ENCODE assay signal across 10 cellular contexts in genomic region chr5:177112589-177113220, GRCh38. TPM values are rescaled to one million over a fixed set of nuclear protein-coding genes. Genes with fewer than 3 reads are reported as not detected.
DNase-seq lines count a peak whose midpoint lies in the region; ATAC-seq, FAIRE-seq and TF ChIP-seq lines count a peak whose summit lies in the region.
"Had no signal": no experiment of that assay in that cellular context is flagged by ENCODE, and none has a peak within 500 bp of the region (broad histone marks: within the 10 kb centered on the region; RNA-seq: fewer than 3 reads in every experiment).

No MANE protein-coding gene starts in this region.

- TF ChIP-seq CTCF in GM23338 (conservative IDR thresholded peaks at IDR 0.05; ENCODE audit: low read depth in 2 of 2) (no peak), H1 (IDR thresholded peaks at IDR 0.05; ENCODE audit: control extremely low read depth in 1 of 3, insufficient read depth in 1 of 3, low read depth in 1 of 3, low read length in 3 of 3) (no peak), osteoblast (IDR thresholded peaks at IDR 0.05; ENCODE audit: extremely low read depth, low read depth, low read length) (no peak)

- TF ChIP-seq EP300 in H1 (IDR thresholded peaks at IDR 0.05; ENCODE audit: borderline replicate concordance in 1 of 2, low read depth in 2 of 2, low read length in 2 of 2) = no peak

- H4K8ac ChIP-seq in H1 (ENCODE audit: extremely low read depth, insufficient read depth, low read length) = no peak overlapping the region

- no peak for TF ChIP-seq POLR2A in H1 (IDR thresholded peaks at IDR 0.05; ENCODE audit: control extremely low read depth in 1 of 2, low read depth in 2 of 2, low read length in 2 of 2)

- POLR2A ChIA-PET in H1 (lab: Charles Lee; ENCODE audit: partially characterized antibody) = interaction anchor here (0.6 to 5.7 kb wide), 12 partner anchors 8 to 199 kb away, joined by 3 to 62 read pairs (median 4); partner anchors contain the start of genes MXD3 and NSD1

- CTCF ChIA-PET in H1 (lab: Charles Lee; ENCODE audit: partially characterized antibody) = interaction anchor here (0.6 to 11.0 kb wide), 59 partner anchors 8 to 459 kb away, joined by 3 to 170 read pairs (median 4); partner anchors contain the start of genes FGFR4, HK3, MXD3 and PRELID1

- no peak overlapping the region for H3K18ac ChIP-seq in H1 (ENCODE audit: extremely low read depth, low read length)

- no peak overlapping the region for H4K5ac ChIP-seq in H1 (ENCODE audit: insufficient read length, low read depth, low read length)

- TF ChIP-seq RAD21 in H1 (IDR thresholded peaks at IDR 0.05 in 1 of 2, conservative IDR thresholded peaks at IDR 0.05 in 1 of 2; ENCODE audit: low read depth in 2 of 2, low read length in 2 of 2) = no peak

- peaks cover 8% of the 10 kb centered on the region for H3K4me1 ChIP-seq in GM23338 (ENCODE audit: insufficient read depth)
- H3K4me1 ChIP-seq in H1 (replicated peaks in 1 of 4; ENCODE audit: control insufficient read depth in 3 of 4, insufficient read depth in 4 of 4, low read length in 3 of 4) = peaks cover 0 to 4% (median 4%) of the 10 kb centered on the region in 4 experiments; a peak in 3 of 7 replicates
- H3K4me1 ChIP-seq in osteoblast (ENCODE audit: insufficient read depth, low read length) = peaks cover 9% of the 10 kb centered on the region
- H3K4me1 ChIP-seq: HAP-1 had no signal

- no peak overlapping the region for H2AK5ac ChIP-seq in H1 (ENCODE audit: low read depth, low read length)

- no peaks in the 10 kb centered on the region for H3K9me2 ChIP-seq in GM23338 (ENCODE audit: insufficient read depth)

- no peak overlapping the region for H3K4me3 ChIP-seq in GM23338
- no peak overlapping the region for H3K4me3 ChIP-seq in H1 (ENCODE audit: extremely low read depth in 1 of 4, insufficient read depth in 2 of 4, low read depth in 3 of 4, low read length in 4 of 4)
- no peak overlapping the region for H3K4me3 ChIP-seq in osteoblast (ENCODE audit: insufficient read depth, low read length)
- H3K4me3 ChIP-seq: HAP-1 had no signal

- peaks cover 18% of the 10 kb centered on the region for H3K4me1 Mint-ChIP-seq in GM23338

- FAIRE-seq in H1 (lab: Jason Lieb, UNC) = no peak
- FAIRE-seq: H54 had no signal

- H2BK15ac ChIP-seq in H1 (ENCODE audit: low read length) = peak overlapping the region; percentile 12; the same call in 1 of the 2 replicates

- H3K9me3 Mint-ChIP-seq in GM23338 = peaks cover 6% of the 10 kb centered on the region; the same call in 2 of the 3 replicates
- H3K9me3 Mint-ChIP-seq: CD4-positive, alpha-beta memory T cell had no signal

- H3K9me3 ChIP-seq in H1 (ENCODE audit: insufficient read depth in 2 of 2, low read depth in 1 of 2, low read length in 1 of 2) (peaks cover 0 to 3% of the 10 kb centered on the region in 2 experiments; a peak in 1 of 4 replicates), osteoblast (ENCODE audit: low read depth, low read length) (no peaks in the 10 kb centered on the region)
- H3K9me3 ChIP-seq: HAP-1 had no signal

- H3F3A ChIP-seq in GM23338 (replicated peaks; ENCODE audit: low read depth) = peaks cover 8% of the 10 kb centered on the region; the same call in 1 of the 2 replicates

- no peak overlapping the region for H3K9ac ChIP-seq in H1 (replicated peaks in 1 of 4; ENCODE audit: extremely low read depth in 1 of 4, low read depth in 3 of 4, low read length in 3 of 4)

- H3K36me3 Mint-ChIP-seq in GM23338 (ENCODE audit: low read depth) = 0 out of 3 replicates have a peak, but pooled peaks cover 4% of the 10 kb centered on the region
- H3K36me3 Mint-ChIP-seq: CD4-positive, alpha-beta memory T cell had no signal

- H3K23ac ChIP-seq in H1 (ENCODE audit: insufficient read length) = no peak overlapping the region

- H2BK12ac ChIP-seq in H1 (ENCODE audit: low read depth, low read length) = 0 out of 2 replicates have a peak overlapping the region, but pooled peaks have one; percentile 50

- H2BK20ac ChIP-seq in H1 (ENCODE audit: low read length) = no peak overlapping the region

- peaks cover 35% of the 10 kb centered on the region for H3K27me3 Mint-ChIP-seq in GM23338 (ENCODE audit: insufficient read depth, low read depth, poor library complexity)
- H3K27me3 Mint-ChIP-seq: CD4-positive, alpha-beta memory T cell had no signal

- no peak for DNase-seq in GM23338 (ENCODE audit: low spot score)
- peak; percentile 12 for DNase-seq in H4 (ENCODE audit: low spot score)
- DNase-seq in H1 (ENCODE audit: low read depth in 1 of 2, low spot score in 2 of 2) = no peak
- DNase-seq in osteoblast (ENCODE audit: insufficient read length, low spot score, missing footprints) = peak; percentile 66
- DNase-seq in NCI-H774 (lab: John Stamatoyannopoulos, UW) = no peak
- DNase-seq: GF-D8 had no signal

- H4K20me1 ChIP-seq in GM23338 (replicated peaks; ENCODE audit: insufficient read depth) = no peaks in the 10 kb centered on the region
- no peaks in the 10 kb centered on the region for H4K20me1 ChIP-seq in H1 (replicated peaks in 1 of 2; ENCODE audit: control insufficient read depth in 1 of 2, insufficient read depth in 2 of 2, low read length in 2 of 2)
- no peaks in the 10 kb centered on the region for H4K20me1 ChIP-seq in osteoblast (ENCODE audit: insufficient read depth, low read length)

- H3K56ac ChIP-seq in H1 (replicated peaks; ENCODE audit: insufficient read length, low read depth, low read length) = no peak overlapping the region

- ATAC-seq in GM23338 (no peak), HG03039 (IDR thresholded peaks at IDR 0.05; ENCODE audit: unreplicated experiment) (no peak)

- no peak overlapping the region for H4K91ac ChIP-seq in H1 (replicated peaks; ENCODE audit: insufficient read length, low read length)

- no peak overlapping the region for H2BK5ac ChIP-seq in H1 (ENCODE audit: low read depth, low read length)

- whole genome bisulfite sequencing in H1 (ENCODE audit: extremely low coverage in 1 of 2, insufficient coverage in 1 of 2, insufficient read length in 1 of 2, insufficient replicate concordance in 2 of 2, low coverage in 1 of 2, low lambda C conversion rate in 2 of 2, missing lambda C conversion rate in 1 of 2), 2 experiments = 85% methylated on average over 5 of the region's 5 CpGs; no CpG with 5 or more reads in 1 of the 2 experiments

- H3K79me1 ChIP-seq in H1 (ENCODE audit: low read depth, low read length) = no peaks in the 10 kb centered on the region

- no peak overlapping the region for H3K4me2 ChIP-seq in GM23338
- no peak overlapping the region for H3K4me2 ChIP-seq in H1 (ENCODE audit: insufficient read depth in 1 of 2, low read depth in 2 of 2, low read length in 2 of 2)
- no peak overlapping the region for H3K4me2 ChIP-seq in osteoblast (ENCODE audit: insufficient read depth, low read length)

- H2AFZ ChIP-seq in GM23338 = peak overlapping the region; percentile 1; the same call in 1 of the 2 replicates
- no peak overlapping the region for H2AFZ ChIP-seq in H1 (ENCODE audit: low read length)
- no peak overlapping the region for H2AFZ ChIP-seq in osteoblast (ENCODE audit: low read length)

- H3K27ac ChIP-seq in GM23338 (ENCODE audit: low read depth) = no peak overlapping the region
- H3K27ac ChIP-seq in H1 (ENCODE audit: low read depth, low read length) = no peak overlapping the region
- H3K27ac ChIP-seq in osteoblast (ENCODE audit: low read depth, low read length) = no peak overlapping the region

- no peak overlapping the region for H3K4ac ChIP-seq in H1 (replicated peaks; ENCODE audit: insufficient read length, low read depth, low read length)

- H3K27ac Mint-ChIP-seq in GM23338 = no peak overlapping the region

- no peaks in the 10 kb centered on the region for H3K23me2 ChIP-seq in H1 (ENCODE audit: low read depth, low read length)

- no peak overlapping the region for H2BK120ac ChIP-seq in H1 (replicated peaks; ENCODE audit: low read depth, low read length)

- H3K36me3 ChIP-seq in GM23338 (ENCODE audit: insufficient read depth) (no peaks in the 10 kb centered on the region), H1 (ENCODE audit: control insufficient read depth in 2 of 4, insufficient read depth in 4 of 4, low read length in 3 of 4) (no peaks in the 10 kb centered on the region), osteoblast (ENCODE audit: insufficient read depth, low read length) (no peaks in the 10 kb centered on the region)
- H3K36me3 ChIP-seq: HAP-1 had no signal

- no peak overlapping the region for H3K14ac ChIP-seq in H1 (ENCODE audit: insufficient read length)

- no peaks in the 10 kb centered on the region for H3K79me2 ChIP-seq in GM23338 (replicated peaks; ENCODE audit: insufficient read depth)
- H3K79me2 ChIP-seq in H1 (ENCODE audit: control insufficient read depth in 1 of 2, insufficient read depth in 2 of 2, low read length in 2 of 2) = no peaks in the 10 kb centered on the region
- no peaks in the 10 kb centered on the region for H3K79me2 ChIP-seq in osteoblast (ENCODE audit: insufficient read depth, low read length)

- H3K27me3 ChIP-seq in GM23338 (ENCODE audit: insufficient read depth) = no peaks in the 10 kb centered on the region
- H3K27me3 ChIP-seq in H1 (replicated peaks in 1 of 4; ENCODE audit: control insufficient read depth in 3 of 4, extremely low read depth in 1 of 4, insufficient read depth in 3 of 4, low read length in 3 of 4) = peaks cover 0 to 4% (median 1%) of the 10 kb centered on the region in 4 experiments; a peak in 2 of 7 replicates
- H3K27me3 ChIP-seq in osteoblast (ENCODE audit: insufficient read depth, low read length) = no peaks in the 10 kb centered on the region

- no peak overlapping the region for H3K4me3 Mint-ChIP-seq in GM23338

RNA-seq across cellular contexts. Expression of gene NSD1, which starts 20.9 kb away (rescaled TPM):
- total RNA-seq in GM23338 (2014; rRNA removed; shearing (Covaris generic)) = 85.9 and 106 TPM in 2 replicates
- polyA plus RNA-seq in GM23338 (2016; fragmentation: Nextera tagmentation; extraction: Ambion mirVana) = 82.5 and 96.4 TPM in 2 replicates
- 27.6 and 30.3 TPM in 2 replicates for total RNA-seq in H4 (2014; rRNA removed; shearing (Covaris generic))
- total RNA-seq in H1 (2021; fragmentation: NEBNext Ultra II Directional; extraction: Animal tissue kit (Norgen Biotek cat#: 25700)) = 165 and 168 TPM in 2 replicates
- polyA plus RNA-seq in H1 (2011; rRNA removed) = 21.1 and 22.8 TPM in 2 replicates
- 25.6 TPM for polyA plus RNA-seq in H1 (2011; cell fraction: cytosol; rRNA removed)
- polyA plus RNA-seq in H1 (2011; cell fraction: nucleus; rRNA removed) = 53.7 TPM
- 32.3 to 43.6 TPM (median 38.1 TPM) in 4 replicates for polyA plus RNA-seq in H1 (2012, experiment 1 of 2)
- 2.6 TPM for polyA plus RNA-seq in H1 (2012, experiment 2 of 2)
- polyA plus RNA-seq in H1 (2013, experiment 1 of 2) = 29.8 TPM
- 29.7 TPM for polyA plus RNA-seq in H1 (2013, experiment 2 of 2)
- polyA minus RNA-seq in H1 (2011; rRNA and poly(A)+ RNA removed) = 116 and 150 TPM in 2 replicates
- 81.3 TPM for polyA minus RNA-seq in H1 (2011; cell fraction: cytosol; rRNA and poly(A)+ RNA removed)
- 206 TPM for polyA minus RNA-seq in H1 (2011; cell fraction: nucleus; rRNA and poly(A)+ RNA removed)
- total RNA-seq in osteoblast = 48.6 and 53.2 TPM in 2 replicates

RNA-seq across cellular contexts. Expression of gene FGFR4, which starts 26.0 kb away (rescaled TPM):
- 145 and 150 TPM in 2 replicates for total RNA-seq in GM23338 (2014; rRNA removed; shearing (Covaris generic))
- polyA plus RNA-seq in GM23338 (2016; fragmentation: Nextera tagmentation; extraction: Ambion mirVana) = 40.3 and 43.4 TPM in 2 replicates
- total RNA-seq in H4 (2014; rRNA removed; shearing (Covaris generic)) = 11.4 and 16.9 TPM in 2 replicates
- total RNA-seq in H1 (2021; fragmentation: NEBNext Ultra II Directional; extraction: Animal tissue kit (Norgen Biotek cat#: 25700)) = 74.3 and 88.4 TPM in 2 replicates
- 61.4 and 90.7 TPM in 2 replicates for polyA plus RNA-seq in H1 (2011; rRNA removed)
- polyA plus RNA-seq in H1 (2011; cell fraction: cytosol; rRNA removed) = 61.9 TPM
- polyA plus RNA-seq in H1 (2011; cell fraction: nucleus; rRNA removed) = 169 TPM
- 32.1 to 76.8 TPM (median 61.9 TPM) in 4 replicates for polyA plus RNA-seq in H1 (2012, experiment 1 of 2)
- 57.5 TPM for polyA plus RNA-seq in H1 (2012, experiment 2 of 2)
- 76.3 TPM for polyA plus RNA-seq in H1 (2013, experiment 1 of 2)
- polyA plus RNA-seq in H1 (2013, experiment 2 of 2) = 74.6 TPM
- 37.9 and 42.9 TPM in 2 replicates for polyA minus RNA-seq in H1 (2011; rRNA and poly(A)+ RNA removed)
- 68.5 TPM for polyA minus RNA-seq in H1 (2011; cell fraction: cytosol; rRNA and poly(A)+ RNA removed)
- polyA minus RNA-seq in H1 (2011; cell fraction: nucleus; rRNA and poly(A)+ RNA removed) = 57.4 TPM
- total RNA-seq in osteoblast = 0.29 and 1.1 TPM in 2 replicates
- polyA plus RNA-seq: CD4-positive, alpha-beta memory T cell had no signal

Comparison
In these comparisons a context has a peak if more than half of its experiments do, and no peak if none do; other contexts are left out.
1. DNase-seq: peak in H4 (single experiment) and osteoblast (single experiment); none in GM23338 (single experiment), H1 (0 of 2) and NCI-H774 (single experiment).